ENCODE assay signal across 15 cellular contexts in the genomic region with DNA sequence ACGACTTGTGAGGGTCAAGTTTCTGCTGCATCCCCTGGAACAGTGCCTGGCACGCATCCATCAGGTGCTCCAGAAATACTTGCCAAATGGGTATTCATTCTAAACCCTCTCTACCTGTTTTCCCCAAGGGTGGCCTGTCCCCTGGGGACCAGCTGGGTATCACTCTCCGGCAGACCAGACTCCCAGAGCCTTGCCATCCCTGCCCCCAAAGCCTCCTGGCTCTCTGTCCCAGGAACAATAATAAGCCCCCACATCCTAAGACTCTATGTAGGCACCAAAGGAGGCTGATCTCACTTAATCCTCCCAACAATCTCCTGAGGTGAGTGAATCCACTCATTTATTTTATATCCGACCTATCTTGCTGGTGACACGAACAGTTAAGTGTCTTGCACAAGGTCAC.
DNase-seq lines count a peak whose midpoint lies in the region; ATAC-seq, FAIRE-seq and TF ChIP-seq lines count a peak whose summit lies in the region.
"Had no signal": no experiment of that assay in that cellular context is flagged by ENCODE, and none has a peak within 500 bp of the region (broad histone marks: within the 10 kb centered on the region; RNA-seq: fewer than 3 reads in every experiment).

No MANE protein-coding gene starts in this region.

- ATAC-seq in effector memory CD8-positive, alpha-beta T cell (replicated peaks) = no peak
- ATAC-seq in gastrocnemius medialis = no peak
- ATAC-seq: PC-3 had no signal

- H3K27ac Mint-ChIP-seq in effector memory CD8-positive, alpha-beta T cell = peak overlapping the region; percentile 25 to 69

- TF ChIP-seq POLR2A in gastrocnemius medialis (IDR thresholded peaks at IDR 0.05) (no peak), ovary (IDR thresholded peaks at IDR 0.05) (no peak)

- H3K4me1 Mint-ChIP-seq in effector memory CD8-positive, alpha-beta T cell (ENCODE audit: low read depth in 2 of 2) = peaks cover 81 to 90% of the 10 kb centered on the region in 2 donors

- no peak overlapping the region for H3K4me3 ChIP-seq in gastrocnemius medialis
- no peak overlapping the region for H3K4me3 ChIP-seq in ovary

- DNase-seq in D721Med (ENCODE audit: insufficient read length, low spot score) (peak; percentile 66), NCI-H2107 treated with DMSO at 0.1 percent for 48 hours (lab: John Stamatoyannopoulos, UW; ENCODE audit: unreplicated experiment) (peak; percentile 88), gastrocnemius medialis (no peak), cerebellar cortex (ENCODE audit: low spot score) (no peak), RPMI8226 (no peak), ovary (no peak)
- no peak for DNase-seq in effector memory CD8-positive, alpha-beta T cell
- DNase-seq: activated CD4-positive, CD25-positive, alpha-beta regulatory T cell treated with anti-CD3 and anti-CD28 coated beads, Interleukin-2, amount 50 U/mL, for 72 hours; activated T-cell treated with anti-CD3 and anti-CD28 coated beads, Interleukin-2, amount 50 U/mL, for 1 hour; NCI-H2227 treated with DMSO at 0.1 percent for 48 hours; PC-3 had no signal

- no peak overlapping the region for H3K4me3 Mint-ChIP-seq in effector memory CD8-positive, alpha-beta T cell
- H3K4me3 Mint-ChIP-seq: CD14-positive monocyte had no signal

- H3K27me3 Mint-ChIP-seq in effector memory CD8-positive, alpha-beta T cell = no peaks in the 10 kb centered on the region

- H3K27ac ChIP-seq in gastrocnemius medialis = peak overlapping the region; percentile 40 to 61 (median 48)
- peak overlapping the region in 1 of 2 donors; percentile 13 for H3K27ac ChIP-seq in ovary

- no peaks in the 10 kb centered on the region for H3K9me3 ChIP-seq in gastrocnemius medialis
- H3K9me3 ChIP-seq in ovary = no peaks in the 10 kb centered on the region

- TF ChIP-seq CTCF in D721Med (IDR thresholded peaks at IDR 0.05; ENCODE audit: insufficient read depth, missing control alignments) (no peak), gastrocnemius medialis (IDR thresholded peaks at IDR 0.05 in 4 of 5, conservative IDR thresholded peaks at IDR 0.05 in 1 of 5) (no peak), ovary (IDR thresholded peaks at IDR 0.05) (no peak)

- H3K9me3 Mint-ChIP-seq in effector memory CD8-positive, alpha-beta T cell = no peaks in the 10 kb centered on the region
- H3K9me3 Mint-ChIP-seq: CD14-positive monocyte had no signal

- H3K27me3 ChIP-seq in gastrocnemius medialis (no peaks in the 10 kb centered on the region), ovary (no peaks in the 10 kb centered on the region)

- peak; percentile 53 for FAIRE-seq in D721Med (lab: Jason Lieb, UNC)
- FAIRE-seq: astrocyte, GM19239, urothelium cell line had no signal

- H3K4me1 ChIP-seq in gastrocnemius medialis = peaks cover 69 to 73% of the 10 kb centered on the region in 2 donors
- peaks cover 69% of the 10 kb centered on the region for H3K4me1 ChIP-seq in ovary (ENCODE audit: insufficient read depth)

- H3K36me3 ChIP-seq in gastrocnemius medialis = no peaks in the 10 kb centered on the region
- H3K36me3 ChIP-seq in ovary = no peaks in the 10 kb centered on the region

- 83 to 85% (median 85%) methylated on average over 5 of the region's 5 CpGs for WGBS in ovary, 3 donors

- peaks cover 4% of the 10 kb centered on the region for H3K36me3 Mint-ChIP-seq in effector memory CD8-positive, alpha-beta T cell (ENCODE audit: insufficient read depth)

- TF ChIP-seq EP300 in ovary (IDR thresholded peaks at IDR 0.05) = no peak

- intact Hi-C loops in gastrocnemius medialis (cut with DNase I; ENCODE audit: low total_unique reads) (no loop called here), ovary (cut with DNase I) (no loop called here)

- in situ Hi-C loops in gastrocnemius medialis (cut with MboI; ENCODE audit: low sequenced_read_pairs in 4 of 4) = no loop called here

Comparison
In these comparisons a context has a peak if more than half of its experiments do, and no peak if none do; other contexts are left out.
1. DNase-seq: peak in D721Med (single experiment) and NCI-H2107 treated with DMSO at 0.1 percent for 48 hours (single experiment); none in effector memory CD8-positive, alpha-beta T cell (0 of 3), gastrocnemius medialis (0 of 2), cerebellar cortex (single experiment), RPMI8226 (single experiment) and ovary (0 of 5).